In genomic region chr14:57066887-57067513, GRCh38 we compare ENCODE assay signal across 8 cellular contexts.
DNase-seq lines count a peak whose midpoint lies in the region; ATAC-seq and TF ChIP-seq lines count a peak whose summit lies in the region.

No MANE protein-coding gene starts in this region.

- no peak overlapping the region for H3K27ac Mint-ChIP-seq in CD8-positive, alpha-beta T cell

- H3K4me3 ChIP-seq in HFF-Myc (replicated peaks; ENCODE audit: low read depth, low read length) (no peak overlapping the region), adrenal gland (no peak overlapping the region), tibial nerve (no peak overlapping the region)
- H3K4me3 ChIP-seq in CD8-positive, alpha-beta T cell (ENCODE audit: low read depth, low read length): no peak overlapping the region

- H3K4me1 ChIP-seq in adrenal gland (replicated peaks in 1 of 2) (no peaks in the 10 kb centered on the region), tibial nerve (no peaks in the 10 kb centered on the region)
- H3K4me1 ChIP-seq in CD8-positive, alpha-beta T cell (ENCODE audit: insufficient read depth, low read length): no peaks in the 10 kb centered on the region

- no peaks in the 10 kb centered on the region for H3K4me1 Mint-ChIP-seq in CD8-positive, alpha-beta T cell (ENCODE audit: low read depth)

- H3K9me3 Mint-ChIP-seq in CD8-positive, alpha-beta T cell: no peaks in the 10 kb centered on the region

- H3K9me3 ChIP-seq in adrenal gland (replicated peaks in 1 of 3) (no peaks in the 10 kb centered on the region), tibial nerve (no peaks in the 10 kb centered on the region)
- H3K9me3 ChIP-seq in CD8-positive, alpha-beta T cell (ENCODE audit: low read length): no peaks in the 10 kb centered on the region

- peak; percentile 100 for ATAC-seq in left lobe of liver
- no peak for ATAC-seq in CD8-positive, alpha-beta T cell

- 7 to 14% (median 10%) methylated on average over 12 of the region's 12 CpGs for WGBS in adrenal gland, 4 donors
- 13% methylated on average over 12 of the region's 12 CpGs for WGBS in tibial nerve, 2 donors

- CTCF ChIA-PET in GM10248 (lab: Yijun Ruan, JAX): interaction anchor here (0.9 to 1.7 kb wide), 3 partner anchors 8 to 576 kb away, joined by 3 to 5 read pairs (median 4); no protein-coding TSS in a partner anchor
- CTCF ChIA-PET in CD8-positive, alpha-beta T cell (lab: Charles Lee): no interaction called here

- H3K27me3 ChIP-seq in adrenal gland: peaks cover 4% of the 10 kb centered on the region
- no peaks in the 10 kb centered on the region for H3K27me3 ChIP-seq in tibial nerve
- no peaks in the 10 kb centered on the region for H3K27me3 ChIP-seq in CD8-positive, alpha-beta T cell (ENCODE audit: insufficient read depth, low read length)

- H3K27ac ChIP-seq in adrenal gland (no peak overlapping the region), tibial nerve (no peak overlapping the region)
- no peak overlapping the region for H3K27ac ChIP-seq in CD8-positive, alpha-beta T cell (ENCODE audit: low read depth, low read length)

- TF ChIP-seq EP300 in tibial nerve (IDR thresholded peaks at IDR 0.05): no peak

- no peaks in the 10 kb centered on the region for H3K36me3 ChIP-seq in adrenal gland (replicated peaks in 1 of 2)
- H3K36me3 ChIP-seq in tibial nerve: no peaks in the 10 kb centered on the region
- no peaks in the 10 kb centered on the region for H3K36me3 ChIP-seq in CD8-positive, alpha-beta T cell (ENCODE audit: insufficient read depth, low read length)

- peaks cover 26% of the 10 kb centered on the region for H3K27me3 Mint-ChIP-seq in CD8-positive, alpha-beta T cell (ENCODE audit: low read depth)

- H3K4me3 Mint-ChIP-seq in CD8-positive, alpha-beta T cell: no peak overlapping the region

- no peaks in the 10 kb centered on the region for H3K36me3 Mint-ChIP-seq in CD8-positive, alpha-beta T cell

- TF ChIP-seq CTCF in GM10248 (IDR thresholded peaks at IDR 0.05; ENCODE audit: control extremely low read depth, extremely low read depth, low read depth, missing control alignments): peak; percentile 61
- peak; percentile 59 for TF ChIP-seq CTCF in HFF-Myc (IDR thresholded peaks at IDR 0.05; ENCODE audit: low read depth, low read length, missing control alignments)
- TF ChIP-seq CTCF in adrenal gland (IDR thresholded peaks at IDR 0.05): peak in 4 of 6 experiments; percentile 28 to 47 (median 38)
- TF ChIP-seq CTCF in tibial nerve (IDR thresholded peaks at IDR 0.05): peak in 3 of 5 experiments; percentile 27 to 47 (median 34)
- TF ChIP-seq CTCF in CD8-positive, alpha-beta T cell (IDR thresholded peaks at IDR 0.05): no peak

- POLR2A ChIA-PET in GM10248 (lab: Yijun Ruan, JAX): no interaction called here
- POLR2A ChIA-PET in CD8-positive, alpha-beta T cell (lab: Charles Lee): no interaction called here

- DNase-seq in GM10248 (ENCODE audit: extremely low spot score): peak; percentile 37
- no peak for DNase-seq in HFF-Myc (ENCODE audit: extremely low read depth, low read depth)
- peak; percentile 88 for DNase-seq in NCI-H748 (lab: John Stamatoyannopoulos, UW; ENCODE audit: unreplicated experiment)
- DNase-seq in adrenal gland: peak in 5 of 7 donors; percentile 13 to 54 (median 38)
- DNase-seq in left lobe of liver (ENCODE audit: low spot score): peak; percentile 72
- DNase-seq in tibial nerve (ENCODE audit: low spot score in 2 of 2): no peak
- DNase-seq in CD8-positive, alpha-beta T cell: no peak
- no peak for DNase-seq in mesenteric fat pad (ENCODE audit: low spot score)

- TF ChIP-seq POLR2A in adrenal gland (IDR thresholded peaks at IDR 0.05): no peak
- no peak for TF ChIP-seq POLR2A in tibial nerve (IDR thresholded peaks at IDR 0.05)

- intact Hi-C loops in adrenal gland (cut with DNase I): no loop called here
- intact Hi-C loops in CD8-positive, alpha-beta T cell (cut with DNase I, micrococcal nuclease): loop anchor here in 1 of 2 experiments (2.0 kb wide), 1 partner anchor 576 kb away; no protein-coding TSS in a partner anchor

Comparison
In these comparisons a context has a peak if more than half of its experiments do, and no peak if none do; other contexts are left out.
1. DNase-seq: peak in GM10248 (single experiment), NCI-H748 (single experiment), adrenal gland (5 of 7) and left lobe of liver (single experiment); none in HFF-Myc (single experiment), tibial nerve (0 of 2), CD8-positive, alpha-beta T cell (0 of 7) and mesenteric fat pad (single experiment).